1 cellular context compared by ENCODE assay signal in genomic region chr22:26643368-26644100, GRCh38.
TF ChIP-seq lines count a peak whose summit lies in the region.

No MANE protein-coding gene starts in this region.

TF ChIP-seq in GM12878, 131 proteins besides CTCF, POLR2A, EP300 and RAD21:
- TF ChIP-seq, protein P1, sequence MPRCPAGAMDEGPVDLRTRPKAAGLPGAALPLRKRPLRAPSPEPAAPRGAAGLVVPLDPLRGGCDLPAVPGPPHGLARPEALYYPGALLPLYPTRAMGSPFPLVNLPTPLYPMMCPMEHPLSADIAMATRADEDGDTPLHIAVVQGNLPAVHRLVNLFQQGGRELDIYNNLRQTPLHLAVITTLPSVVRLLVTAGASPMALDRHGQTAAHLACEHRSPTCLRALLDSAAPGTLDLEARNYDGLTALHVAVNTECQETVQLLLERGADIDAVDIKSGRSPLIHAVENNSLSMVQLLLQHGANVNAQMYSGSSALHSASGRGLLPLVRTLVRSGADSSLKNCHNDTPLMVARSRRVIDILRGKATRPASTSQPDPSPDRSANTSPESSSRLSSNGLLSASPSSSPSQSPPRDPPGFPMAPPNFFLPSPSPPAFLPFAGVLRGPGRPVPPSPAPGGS (IDR thresholded peaks at IDR 0.05; ENCODE audit: borderline replicate concordance, insufficient read depth, low read depth, low read length, poor library complexity, severe bottlenecking): no peak
- no peak for TF ChIP-seq MYC (IDR thresholded peaks at IDR 0.05; ENCODE audit: insufficient read depth, insufficient read length, insufficient replicate concordance, low read length, severe bottlenecking)
- no peak for TF ChIP-seq SUPT20H (IDR thresholded peaks at IDR 0.05; ENCODE audit: borderline replicate concordance, control insufficient read depth, low read depth, low read length)
- TF ChIP-seq NR2F1 (conservative IDR thresholded peaks at IDR 0.05): no peak
- no peak for TF ChIP-seq TCF3 (IDR thresholded peaks at IDR 0.05; ENCODE audit: borderline replicate concordance, insufficient read depth, low read depth, low read length)
- TF ChIP-seq TCF7 (IDR thresholded peaks at IDR 0.05; ENCODE audit: borderline replicate concordance): no peak
- no peak for TF ChIP-seq SREBF2 (IDR thresholded peaks at IDR 0.05; ENCODE audit: low read length)
